21 cellular contexts compared by ENCODE assay signal in genomic region chr12:74598819-74599218, GRCh38.
DNase-seq lines count a peak whose midpoint lies in the region; ATAC-seq and TF ChIP-seq lines count a peak whose summit lies in the region.
"Had no signal": no experiment of that assay in that cellular context is flagged by ENCODE, and none has a peak within 500 bp of the region (broad histone marks: within the 10 kb centered on the region; RNA-seq: fewer than 3 reads in every experiment).

No MANE protein-coding gene starts in this region.

- no peak for ATAC-seq in upper lobe of right lung
- no peak for ATAC-seq in GM19023 (IDR thresholded peaks at IDR 0.05; ENCODE audit: unreplicated experiment)
- ATAC-seq: GM12878 had no signal

- TF ChIP-seq CTCF in smooth muscle cell (IDR thresholded peaks at IDR 0.05; ENCODE audit: borderline replicate concordance, insufficient read depth, poor library complexity, severe bottlenecking) (no peak), upper lobe of right lung (IDR thresholded peaks at IDR 0.05) (no peak)

- H3K4me1 ChIP-seq in smooth muscle cell (ENCODE audit: low read depth) (no peaks in the 10 kb centered on the region), upper lobe of right lung (no peaks in the 10 kb centered on the region)
- H3K4me1 ChIP-seq: SJCRH30 had no signal

- H3K27me3 ChIP-seq in smooth muscle cell (ENCODE audit: low read depth) (no peaks in the 10 kb centered on the region), upper lobe of right lung (no peaks in the 10 kb centered on the region)
- H3K27me3 ChIP-seq: MG63, SJCRH30 had no signal

- intact Hi-C loops in upper lobe of right lung (cut with DNase I), result no loop called here

- H3K9me3 ChIP-seq in smooth muscle cell (replicated peaks; ENCODE audit: low read depth) (no peaks in the 10 kb centered on the region), upper lobe of right lung (no peaks in the 10 kb centered on the region)

- no peak overlapping the region for H3K4me2 ChIP-seq in smooth muscle cell
- H3K4me2 ChIP-seq: KMS-11 had no signal

- no peak overlapping the region for H3K4me3 ChIP-seq in smooth muscle cell
- no peak overlapping the region for H3K4me3 ChIP-seq in upper lobe of right lung
- H3K4me3 ChIP-seq: GM12878, MG63, SJCRH30 had no signal

- no peaks in the 10 kb centered on the region for H3F3A ChIP-seq in smooth muscle cell (ENCODE audit: low read depth)

- H4K20me1 ChIP-seq in smooth muscle cell (ENCODE audit: low read depth), result no peaks in the 10 kb centered on the region

- DNase-seq in Daoy (ENCODE audit: low read depth) (peak; percentile 19), HT1080 (ENCODE audit: low read depth) (peak; percentile 70), RPMI7951 (ENCODE audit: low read depth) (peak; percentile 0), iris pigment epithelial cell (ENCODE audit: low read depth) (peak; percentile 10), smooth muscle cell (lab: John Stamatoyannopoulos, UW; ENCODE audit: unreplicated experiment) (no peak), D341Med (ENCODE audit: low spot score) (no peak), upper lobe of right lung (no peak)
- DNase-seq: ACHN, AML-193, MG63, NCI-H1105 treated with DMSO at 0.1 percent for 48 hours, NCI-H1694, NCI-H2081 treated with DMSO at 0.1 percent for 48 hours, NCI-H510A treated with DMSO at 0.1 percent for 48 hours, NCI-H774, OCI-M1, SJCRH30 had no signal

- H3K27ac ChIP-seq in smooth muscle cell (ENCODE audit: low read depth) (no peak overlapping the region), upper lobe of right lung (no peak overlapping the region)
- H3K27ac ChIP-seq: C4-2B, KMS-11, SJCRH30 had no signal

- H3K79me2 ChIP-seq in smooth muscle cell (ENCODE audit: low read depth), result no peaks in the 10 kb centered on the region

- H3K9ac ChIP-seq in smooth muscle cell (ENCODE audit: low read depth), result no peak overlapping the region
- H3K9ac ChIP-seq: KMS-11 had no signal

- no peak overlapping the region for H2AFZ ChIP-seq in smooth muscle cell (ENCODE audit: low read depth)

- H3K36me3 ChIP-seq in smooth muscle cell (ENCODE audit: low read depth) (no peaks in the 10 kb centered on the region), upper lobe of right lung (no peaks in the 10 kb centered on the region)
- H3K36me3 ChIP-seq: MG63, SJCRH30 had no signal

Comparison
In these comparisons a context has a peak if more than half of its experiments do, and no peak if none do; other contexts are left out.
1. DNase-seq: peak in Daoy (single experiment), HT1080 (single experiment), RPMI7951 (single experiment) and iris pigment epithelial cell (single experiment); none in smooth muscle cell (single experiment), D341Med (single experiment) and upper lobe of right lung (single experiment).